ENCODE assay signal across 8 cellular contexts in genomic region chr18:13813271-13813849, GRCh38. TPM values are rescaled to one million over a fixed set of nuclear protein-coding genes. Genes with fewer than 3 reads are reported as not detected.
DNase-seq lines count a peak whose midpoint lies in the region; ATAC-seq lines count a peak whose summit lies in the region.

No MANE protein-coding gene starts in this region.

- ATAC-seq in HG02973 (IDR thresholded peaks at IDR 0.05; ENCODE audit: unreplicated experiment) = peak; percentile 77

- DNase-seq in activated gamma-delta T cell treated with Interleukin-2 at 50 U/mL for 16 hours = peak; percentile 47
- DNase-seq in activated gamma-delta T cell (lab: John Stamatoyannopoulos, UW) = no peak
- DNase-seq in NCI-H226 = peak; percentile 24
- DNase-seq in activated CD4-positive, alpha-beta T cell treated with anti-CD3 and anti-CD28 coated beads for 48 hours = peak; percentile 73
- DNase-seq in dermis blood vessel endothelial cell = peak; percentile 83
- DNase-seq in lung microvascular endothelial cell (ENCODE audit: low read depth in 2 of 2) = peak; percentile 65 to 72
- peak; percentile 7 to 11 for DNase-seq in stimulated activated CD8-positive, alpha-beta memory T cell treated with anti-CD3 and anti-CD28 coated beads, Interleukin-15, amount 100 ng/mL, for 4 hours (ENCODE audit: low read depth in 2 of 2)

RNA-seq across cellular contexts. Expression of gene MC5R, which starts 10.6 kb away (rescaled TPM):
- not detected in 2 replicates for total RNA-seq in dermis blood vessel endothelial cell
- not detected in 2 replicates for total RNA-seq in lung microvascular endothelial cell
